In genomic region chr4:15653430-15653829, GRCh38 we compare ENCODE assay signal across 8 cellular contexts. TPM values are rescaled to one million over a fixed set of nuclear protein-coding genes. Genes with fewer than 3 reads are reported as not detected.
A peak's percentile ranks its signal among the peaks of the same experiment; 100 is the strongest.
DNase-seq lines count a peak whose midpoint lies in the region; ATAC-seq, FAIRE-seq and TF ChIP-seq lines count a peak whose summit lies in the region.

No MANE protein-coding gene starts in this region.

- H3K4me3 Mint-ChIP-seq in IgD-negative memory B cell = peak overlapping the region; percentile 94 to 97 (median 96)
- peak overlapping the region; percentile 94 to 99 (median 98) for H3K4me3 Mint-ChIP-seq in naive B cell

- H3K27me3 Mint-ChIP-seq in IgD-negative memory B cell (no peaks in the 10 kb centered on the region), naive B cell (no peaks in the 10 kb centered on the region)

- TF ChIP-seq CTCF in AG04449 (IDR thresholded peaks at IDR 0.05; ENCODE audit: insufficient read depth, low read length, missing control alignments) (no peak), bronchial epithelial cell (IDR thresholded peaks at IDR 0.05; ENCODE audit: insufficient read depth, low read length, severe bottlenecking) (no peak)

- POLR2A ChIA-PET in AG04449 (lab: Yijun Ruan, JAX) = interaction anchor here (0.5 to 1.9 kb wide), 2 partner anchors 28 to 41 kb away, joined by 3 to 5 read pairs; partner anchors contain the start of gene FAM200B

- H3K4me3 ChIP-seq in AG04449 (ENCODE audit: low read depth, low read length) = peak overlapping the region; percentile 82
- peak overlapping the region; percentile 69 for H3K4me3 ChIP-seq in bronchial epithelial cell (ENCODE audit: low read depth, low read length)

- peak overlapping the region; percentile 88 to 98 (median 91) for H3K27ac Mint-ChIP-seq in IgD-negative memory B cell
- peak overlapping the region in 5 of 6 donors; percentile 51 to 98 (median 95) for H3K27ac Mint-ChIP-seq in naive B cell

- H3K4me1 Mint-ChIP-seq in IgD-negative memory B cell = peaks cover 29 to 41% (median 33%) of the 10 kb centered on the region in 3 donors
- peaks cover 34 to 63% (median 46%) of the 10 kb centered on the region in 3 donors for H3K4me1 Mint-ChIP-seq in naive B cell

- H3K27me3 ChIP-seq in bronchial epithelial cell (ENCODE audit: control insufficient read depth, insufficient read depth, low read length) = no peaks in the 10 kb centered on the region

- DNase-seq in AG04449 (ENCODE audit: low read depth, low spot score) = no peak
- no peak for DNase-seq in bronchial epithelial cell (ENCODE audit: low read depth)
- DNase-seq in naive B cell = no peak
- DNase-seq in SIG-M5 (lab: John Stamatoyannopoulos, UW) = no peak
- DNase-seq in NCI-H2107 (lab: John Stamatoyannopoulos, UW) = no peak
- no peak for DNase-seq in activated effector memory CD4-positive, alpha-beta T cell treated with anti-CD3 and anti-CD28 coated beads, Interleukin-2, amount 50 U/mL, for 16 hours
- DNase-seq in DMS79 (lab: John Stamatoyannopoulos, UW) = no peak

- no peak for ATAC-seq in naive B cell (ENCODE audit: low read depth in 2 of 2)

- CTCF ChIA-PET in AG04449 (lab: Yijun Ruan, JAX) = interaction anchor here (0.9 to 1.5 kb wide), 3 partner anchors 10 to 174 kb away, joined by 3 to 9 read pairs (median 4); no protein-coding TSS in a partner anchor

- H3K36me3 Mint-ChIP-seq in IgD-negative memory B cell = peaks cover 1% of the 10 kb centered on the region
- H3K36me3 Mint-ChIP-seq in naive B cell = no peaks in the 10 kb centered on the region

- no peak for FAIRE-seq in bronchial epithelial cell (lab: Jason Lieb, UNC)

- no peaks in the 10 kb centered on the region for H3K36me3 ChIP-seq in bronchial epithelial cell (ENCODE audit: control insufficient read depth, insufficient read depth, low read length)

- H3K9me3 Mint-ChIP-seq in IgD-negative memory B cell = no peaks in the 10 kb centered on the region
- H3K9me3 Mint-ChIP-seq in naive B cell = no peaks in the 10 kb centered on the region

RNA-seq across cellular contexts. Expression of gene FBXL5, which starts 1.7 kb away (rescaled TPM):
- 53.0 TPM for polyA plus RNA-seq in IgD-negative memory B cell
- total RNA-seq in bronchial epithelial cell = 102 and 109 TPM in 2 replicates
- 100 to 1,000 TPM in 5 of 6 donors, 10 to 100 TPM in 1; 97.0 to 172 (median 108) TPM for polyA plus RNA-seq in naive B cell (ENCODE audit: low read depth in 6 of 6)

RNA-seq across cellular contexts. Expression of gene FAM200B, which starts 28.2 kb away (rescaled TPM):
- polyA plus RNA-seq in IgD-negative memory B cell = 39.5 TPM
- total RNA-seq in bronchial epithelial cell = 12.1 and 18.9 TPM in 2 replicates
- 10 to 100 TPM; 60.1 to 84.2 (median 72.1) TPM for polyA plus RNA-seq in naive B cell (ENCODE audit: low read depth in 6 of 6)

RNA-seq across cellular contexts. Expression of gene BST1, which starts 49.4 kb away (rescaled TPM):
- polyA plus RNA-seq in IgD-negative memory B cell = 0.21 TPM
- 0.64 and 0.79 TPM in 2 replicates for total RNA-seq in bronchial epithelial cell
- 1 to 10 TPM in 1 of 6 donors, under 1 TPM in 5; 0.29 to 2.4 (median 0.46) TPM for polyA plus RNA-seq in naive B cell (ENCODE audit: low read depth in 6 of 6)
